In genomic region chr6:85063611-85064010, GRCh38 we compare ENCODE assay signal across 23 cellular contexts.
"Had no signal": no experiment of that assay in that cellular context is flagged by ENCODE, and none has a peak within 500 bp of the region (broad histone marks: within the 10 kb centered on the region; RNA-seq: fewer than 3 reads in every experiment).

No MANE protein-coding gene starts in this region.

- H3K27me3 ChIP-seq: SJSA1 had no signal

- H3K4me3 ChIP-seq: SJSA1, SK-N-MC had no signal

- H3K9me3 ChIP-seq: SJSA1 had no signal

- H3K4me1 ChIP-seq: SJSA1 had no signal

- H3K36me3 ChIP-seq: SJSA1 had no signal

- DNase-seq: KBM-7, MV-4-11, NCI-H1048, NCI-H1105 treated with DMSO at 0.1 percent for 48 hours, NCI-H1436, NCI-H187, NCI-H2029, NCI-H2081 treated with DMSO at 0.1 percent for 48 hours, NCI-H2171, NCI-H226, NCI-H446, NCI-H510A, NCI-H524 treated with DMSO at 0.1 percent for 48 hours, NCI-H69, NCI-H774, Right ventricle myocardium superior, RPMI8226, SIG-M5 had no signal

- H3K27ac ChIP-seq: HL-60, SJSA1, SK-N-MC had no signal

- FAIRE-seq: HTR-8/SVneo, RCC 7860 had no signal
